ENCODE assay signal across 8 cellular contexts in the genomic region with DNA sequence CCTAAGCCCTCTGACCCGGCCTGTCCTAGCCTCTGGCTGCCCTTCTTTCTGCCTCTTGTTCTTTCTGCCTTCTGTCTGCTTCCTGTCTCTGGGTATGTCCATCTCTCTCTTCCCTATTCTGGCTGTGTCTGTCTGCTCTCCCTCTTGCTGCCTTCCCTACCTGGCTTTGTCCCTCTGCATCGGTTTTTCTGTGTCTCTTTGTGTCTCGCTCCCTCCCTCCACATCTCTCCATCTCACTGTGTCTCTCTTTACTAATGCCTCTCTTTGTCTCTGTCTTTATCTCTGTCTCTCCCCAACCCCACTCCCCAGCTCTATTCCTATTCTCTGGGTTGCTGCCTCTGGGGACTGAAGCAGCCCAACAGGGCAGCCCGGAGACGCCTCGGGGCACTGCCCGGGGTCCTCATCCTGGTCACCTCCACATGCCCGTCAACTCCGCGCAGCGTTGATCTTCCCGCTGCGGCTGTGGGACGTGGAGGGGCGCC. TPM values are rescaled to one million over a fixed set of nuclear protein-coding genes. Genes with fewer than 3 reads are reported as not detected.
DNase-seq lines count a peak whose midpoint lies in the region; ATAC-seq and TF ChIP-seq lines count a peak whose summit lies in the region.

No MANE protein-coding gene starts in this region.

- peak overlapping the region; percentile 60 for H3K4me3 ChIP-seq in BJ (ENCODE audit: low read depth, low read length)
- peak overlapping the region; percentile 54 for H3K4me3 ChIP-seq in H7 (ENCODE audit: insufficient read depth, low read depth, low read length)
- peak overlapping the region; percentile 38 for H3K4me3 ChIP-seq in kidney epithelial cell (ENCODE audit: low read depth, low read length)

- ATAC-seq in activated CD8-positive, alpha-beta T cell treated with anti-CD3 and anti-CD28 coated beads for 36 hours: no peak
- ATAC-seq in HG03025 (IDR thresholded peaks at IDR 0.05; ENCODE audit: low FRiP score, unreplicated experiment): no peak

- peaks cover 8% of the 10 kb centered on the region for H3K36me3 Mint-ChIP-seq in activated CD8-positive, alpha-beta T cell treated with anti-CD3 and anti-CD28 coated beads for 36 hours (ENCODE audit: low read depth)
- peaks cover under 1% of the 10 kb centered on the region for H3K36me3 Mint-ChIP-seq in type B pancreatic cell

- peaks cover 58% of the 10 kb centered on the region for H3K4me1 Mint-ChIP-seq in activated CD8-positive, alpha-beta T cell treated with anti-CD3 and anti-CD28 coated beads for 36 hours (ENCODE audit: low read depth)
- H3K4me1 Mint-ChIP-seq in type B pancreatic cell (ENCODE audit: unreplicated experiment): peaks cover 51% of the 10 kb centered on the region

- H3K27me3 ChIP-seq in BJ (ENCODE audit: control insufficient read depth, insufficient read depth, low read length): no peaks in the 10 kb centered on the region; the same call in 1 of the 2 replicates
- H3K27me3 ChIP-seq in H7 (ENCODE audit: control insufficient read depth, insufficient read depth, low read length): peaks cover 85% of the 10 kb centered on the region
- H3K27me3 ChIP-seq in kidney epithelial cell (ENCODE audit: control insufficient read depth, insufficient read depth, low read length): peaks cover 92% of the 10 kb centered on the region

- intact Hi-C loops in activated CD8-positive, alpha-beta T cell treated with anti-CD3 and anti-CD28 coated beads for 36 hours (cut with micrococcal nuclease): loop anchor here (2.0 kb wide), 1 partner anchor 25 kb away; no protein-coding TSS in a partner anchor

- TF ChIP-seq CTCF in BJ (IDR thresholded peaks at IDR 0.05; ENCODE audit: insufficient read depth, low read depth, low read length) (no peak), kidney epithelial cell (IDR thresholded peaks at IDR 0.05; ENCODE audit: insufficient read depth, low read length, poor library complexity, severe bottlenecking) (peak; percentile 6), type B pancreatic cell (conservative IDR thresholded peaks at IDR 0.05) (no peak)
- no peak for TF ChIP-seq CTCF in activated CD8-positive, alpha-beta T cell treated with anti-CD3 and anti-CD28 coated beads for 36 hours (IDR thresholded peaks at IDR 0.05)

- H3K36me3 ChIP-seq in BJ (ENCODE audit: control insufficient read depth, insufficient read depth, low read length) (peaks cover 12% of the 10 kb centered on the region), H7 (replicated peaks; ENCODE audit: control insufficient read depth, insufficient read depth, low read length) (no peaks in the 10 kb centered on the region), kidney epithelial cell (ENCODE audit: control insufficient read depth, insufficient read depth, low read length) (no peaks in the 10 kb centered on the region)

- H3K4me3 Mint-ChIP-seq in activated CD8-positive, alpha-beta T cell treated with anti-CD3 and anti-CD28 coated beads for 36 hours: peak overlapping the region; percentile 83
- H3K4me3 Mint-ChIP-seq in type B pancreatic cell: peak overlapping the region; percentile 88

- POLR2A ChIA-PET in BJ (lab: Charles Lee): interaction anchor here (0.7 to 1.0 kb wide), 4 partner anchors 10 to 121 kb away, joined by 4 to 5 read pairs (median 4); partner anchors contain the start of gene SHMT2
- POLR2A ChIA-PET in activated CD8-positive, alpha-beta T cell treated with anti-CD3 and anti-CD28 coated beads for 36 hours (lab: Charles Lee): interaction anchor here (1.0 to 12.9 kb wide), 6 partner anchors 13 to 229 kb away, joined by 3 to 238 read pairs (median 3); partner anchors contain the start of genes NXPH4 and SHMT2

- DNase-seq in BJ (ENCODE audit: low read depth) (no peak), H7 (no peak), kidney epithelial cell (ENCODE audit: low read depth) (no peak), type B pancreatic cell (ENCODE audit: extremely low spot score, unreplicated experiment) (no peak), NCI-H187 treated with DMSO at 0.1 percent for 48 hours (lab: John Stamatoyannopoulos, UW) (no peak), dedifferentiated amniotic fluid mesenchymal stem cell (ENCODE audit: extremely low spot score) (no peak)
- DNase-seq in activated CD8-positive, alpha-beta T cell treated with anti-CD3 and anti-CD28 coated beads for 36 hours: no peak

- no peaks in the 10 kb centered on the region for H3K9me3 Mint-ChIP-seq in activated CD8-positive, alpha-beta T cell treated with anti-CD3 and anti-CD28 coated beads for 36 hours
- no peaks in the 10 kb centered on the region for H3K9me3 Mint-ChIP-seq in type B pancreatic cell

- peaks cover 41% of the 10 kb centered on the region for H3K27me3 Mint-ChIP-seq in activated CD8-positive, alpha-beta T cell treated with anti-CD3 and anti-CD28 coated beads for 36 hours
- H3K27me3 Mint-ChIP-seq in type B pancreatic cell: peaks cover 77% of the 10 kb centered on the region

- H3K27ac Mint-ChIP-seq in activated CD8-positive, alpha-beta T cell treated with anti-CD3 and anti-CD28 coated beads for 36 hours: peak overlapping the region; percentile 67
- peak overlapping the region; percentile 79 for H3K27ac Mint-ChIP-seq in type B pancreatic cell

- CTCF ChIA-PET in BJ (lab: Yijun Ruan, JAX): interaction anchor here (0.8 to 14.1 kb wide), 28 partner anchors 11 to 235 kb away, joined by 3 to 334 read pairs (median 5); partner anchors contain the start of genes INHBE, NEMP1, NXPH4 and SHMT2
- CTCF ChIA-PET in activated CD8-positive, alpha-beta T cell treated with anti-CD3 and anti-CD28 coated beads for 36 hours (lab: Charles Lee): interaction anchor here (0.7 to 12.7 kb wide), 14 partner anchors 11 to 237 kb away, joined by 3 to 431 read pairs (median 4); partner anchors contain the start of genes GLI1, NXPH4, SHMT2 and STAC3

RNA-seq across cellular contexts. Expression of gene SHMT2, which starts 10.1 kb away (rescaled TPM):
- polyA plus RNA-seq in BJ (2011; rRNA removed): 299 and 550 TPM in 2 replicates
- polyA minus RNA-seq in BJ (2011; rRNA and poly(A)+ RNA removed): 213 and 403 TPM in 2 replicates
- 355 and 399 TPM in 2 replicates for total RNA-seq in H7 (2014; rRNA removed; shearing (Covaris generic))
- 100 to 1,000 TPM; 480 to 529 TPM for total RNA-seq in activated CD8-positive, alpha-beta T cell treated with anti-CD3 and anti-CD28 coated beads for 36 hours
- 490 and 536 TPM in 2 replicates for total RNA-seq in kidney epithelial cell
- total RNA-seq in type B pancreatic cell (ENCODE audit: low replicate concordance): 108 and 131 TPM in 2 replicates

RNA-seq across cellular contexts. Expression of gene STAC3, which starts 11.4 kb away (rescaled TPM):
- polyA plus RNA-seq in BJ (2011; rRNA removed): 0.12 and 0.48 TPM in 2 replicates
- 0.62 and 0.67 TPM in 2 replicates for polyA minus RNA-seq in BJ (2011; rRNA and poly(A)+ RNA removed)
- total RNA-seq in H7 (2014; rRNA removed; shearing (Covaris generic)): 0.90 and 1.6 TPM in 2 replicates
- total RNA-seq in activated CD8-positive, alpha-beta T cell treated with anti-CD3 and anti-CD28 coated beads for 36 hours: 1 to 10 TPM; 1.7 to 2.1 TPM
- 0.71 TPM in 1 of 2 replicates, not detected in the other for total RNA-seq in kidney epithelial cell
- 1.6 and 4.8 TPM in 2 replicates for total RNA-seq in type B pancreatic cell (ENCODE audit: low replicate concordance)

RNA-seq across cellular contexts. Expression of gene NXPH4, which starts 23.0 kb away (rescaled TPM):
- 1.4 and 2.8 TPM in 2 replicates for polyA plus RNA-seq in BJ (2011; rRNA removed)
- polyA minus RNA-seq in BJ (2011; rRNA and poly(A)+ RNA removed): 1.8 and 2.2 TPM in 2 replicates
- 0.74 and 2.2 TPM in 2 replicates for total RNA-seq in H7 (2014; rRNA removed; shearing (Covaris generic))
- under 1 TPM; 0.41 to 0.45 TPM for total RNA-seq in activated CD8-positive, alpha-beta T cell treated with anti-CD3 and anti-CD28 coated beads for 36 hours
- total RNA-seq in kidney epithelial cell: 3.1 and 5.9 TPM in 2 replicates
- total RNA-seq in type B pancreatic cell (ENCODE audit: low replicate concordance): 15.1 and 45.5 TPM in 2 replicates
